In the genomic region with DNA sequence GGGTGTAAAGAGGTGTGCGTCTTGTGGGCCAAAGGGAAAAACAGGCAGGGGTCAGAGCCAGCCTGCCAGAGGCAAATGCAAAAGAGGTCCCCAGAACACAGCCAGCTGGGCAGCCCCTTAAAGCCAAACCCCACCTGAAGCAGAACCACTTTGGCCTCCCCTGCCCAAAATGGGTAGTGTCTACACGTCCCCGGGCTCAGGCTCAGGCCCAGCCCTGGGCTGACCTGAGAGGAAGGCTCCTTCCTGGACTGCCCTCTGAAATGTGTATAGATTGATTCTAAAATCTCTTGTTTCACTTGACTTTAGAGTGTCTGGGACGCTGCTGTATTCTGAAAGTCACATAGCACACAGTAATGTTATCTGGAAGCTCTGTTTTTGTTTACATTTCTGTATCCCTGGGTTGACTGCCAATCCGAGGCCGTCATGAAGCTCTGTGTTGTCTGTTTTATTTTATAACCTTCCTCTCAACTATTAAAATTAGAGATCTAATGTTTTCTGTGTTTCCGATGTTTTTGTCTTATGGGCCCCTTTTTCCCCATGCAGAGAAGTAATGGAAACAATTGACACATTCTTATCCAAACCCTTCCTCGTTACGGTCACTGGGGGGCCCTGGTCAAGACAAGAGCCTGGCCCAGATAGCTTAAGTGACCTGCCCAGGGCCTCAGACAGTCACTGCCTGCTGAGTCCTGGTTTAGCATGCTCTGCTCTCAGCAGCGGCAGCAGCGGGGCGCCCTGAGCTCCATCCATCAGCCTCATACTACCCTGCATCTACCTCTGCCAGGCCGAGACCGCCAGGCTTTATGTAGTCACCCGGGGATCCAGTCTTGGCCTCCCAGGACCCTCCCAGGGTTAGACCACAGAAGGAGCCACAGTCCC, we compare ENCODE assay signal across 28 cellular contexts. TPM values are rescaled to one million over a fixed set of nuclear protein-coding genes. Genes with fewer than 3 reads are reported as not detected.
"Had no signal": no experiment of that assay in that cellular context is flagged by ENCODE, and none has a peak within 500 bp of the region (broad histone marks: within the 10 kb centered on the region; RNA-seq: fewer than 3 reads in every experiment).

No MANE protein-coding gene starts in this region.

- H3K4me3 Mint-ChIP-seq: activated CD4-positive, alpha-beta memory T cell treated with anti-CD3 and anti-CD28 coated beads for 36 hours; activated T-cell treated with anti-CD3 and anti-CD28 coated beads, Interleukin-2, amount 50 U/mL, for 24 hours; brain; naive thymus-derived CD4-positive, alpha-beta T cell had no signal

- H3K27me3 ChIP-seq: colonic mucosa, right atrium auricular region, upper lobe of left lung had no signal

- H3K36me3 Mint-ChIP-seq: activated CD4-positive, alpha-beta memory T cell treated with anti-CD3 and anti-CD28 coated beads for 36 hours; brain; naive thymus-derived CD4-positive, alpha-beta T cell had no signal

- H3K4me3 ChIP-seq: colonic mucosa, esophagus squamous epithelium, lung, mucosa of descending colon, right atrium auricular region, SK-N-MC, upper lobe of left lung had no signal

- H3K9me3 Mint-ChIP-seq: activated CD4-positive, alpha-beta memory T cell treated with anti-CD3 and anti-CD28 coated beads for 36 hours; activated T-cell treated with anti-CD3 and anti-CD28 coated beads, Interleukin-2, amount 50 U/mL, for 24 hours; brain; naive thymus-derived CD4-positive, alpha-beta T cell had no signal

- H3K9me3 ChIP-seq: colonic mucosa, esophagus squamous epithelium, mucosa of descending colon, right atrium auricular region, upper lobe of left lung had no signal

- H3K27ac ChIP-seq: colonic mucosa, esophagus squamous epithelium, right atrium auricular region, SK-N-MC, upper lobe of left lung had no signal

- ATAC-seq: naive thymus-derived CD4-positive, alpha-beta T cell had no signal

- H3K36me3 ChIP-seq: right atrium auricular region, upper lobe of left lung had no signal

- FAIRE-seq: endothelial cell of umbilical vein, islet of Langerhans had no signal

- H3K4me1 ChIP-seq: right atrium auricular region had no signal

- DNase-seq: activated CD4-positive, alpha-beta memory T cell treated with anti-CD3 and anti-CD28 coated beads for 36 hours; activated CD4-positive, alpha-beta T cell treated with anti-CD3 and anti-CD28 coated beads for 1 hour; activated effector memory CD4-positive, alpha-beta T cell treated with Interleukin-2 at 50 U/mL for 16 hours; activated naive CD4-positive, alpha-beta T cell treated with anti-CD3 and anti-CD28 coated beads, Interleukin-2, amount 50 U/mL, for 16 hours; activated T-cell treated with anti-CD3 and anti-CD28 coated beads, Interleukin-2, amount 50 U/mL, for 24 hours; amniotic stem cell; central memory CD4-positive, alpha-beta T cell; colonic mucosa; esophagus squamous epithelium; foreskin fibroblast; hypothalamus; naive thymus-derived CD4-positive, alpha-beta T cell; nucleus accumbens; stimulated activated CD4-positive, alpha-beta T cell treated with anti-CD3 and anti-CD28 coated beads, Interleukin-15, amount 100 ng/mL, for 24 hours; stimulated activated CD4-positive, alpha-beta T cell treated with anti-CD3 and anti-CD28 coated beads, Interleukin-4, amount 100 ng/mL, for 24 hours; stimulated activated naive CD4-positive, alpha-beta T cell; T-helper 1 cell; T1000 had no signal

- H3K27ac Mint-ChIP-seq: activated CD4-positive, alpha-beta memory T cell treated with anti-CD3 and anti-CD28 coated beads for 36 hours; activated T-cell treated with anti-CD3 and anti-CD28 coated beads, Interleukin-2, amount 50 U/mL, for 24 hours; naive thymus-derived CD4-positive, alpha-beta T cell; progenitor cell of endocrine pancreas had no signal

RNA-seq across cellular contexts. Expression of gene OVOL1, which starts 10.1 kb away (rescaled TPM):
- total RNA-seq: activated CD4-positive, alpha-beta memory T cell treated with anti-CD3 and anti-CD28 coated beads for 36 hours; endothelial cell of umbilical vein; naive thymus-derived CD4-positive, alpha-beta T cell; right atrium auricular region; skeletal muscle tissue had no signal
- polyA plus RNA-seq: endothelial cell of umbilical vein; naive thymus-derived CD4-positive, alpha-beta T cell had no signal

RNA-seq across cellular contexts. Expression of gene SNX32, which starts 36.8 kb away (rescaled TPM):
- total RNA-seq: endothelial cell of umbilical vein had no signal
